ENCODE assay signal across 8 cellular contexts in the genomic region with DNA sequence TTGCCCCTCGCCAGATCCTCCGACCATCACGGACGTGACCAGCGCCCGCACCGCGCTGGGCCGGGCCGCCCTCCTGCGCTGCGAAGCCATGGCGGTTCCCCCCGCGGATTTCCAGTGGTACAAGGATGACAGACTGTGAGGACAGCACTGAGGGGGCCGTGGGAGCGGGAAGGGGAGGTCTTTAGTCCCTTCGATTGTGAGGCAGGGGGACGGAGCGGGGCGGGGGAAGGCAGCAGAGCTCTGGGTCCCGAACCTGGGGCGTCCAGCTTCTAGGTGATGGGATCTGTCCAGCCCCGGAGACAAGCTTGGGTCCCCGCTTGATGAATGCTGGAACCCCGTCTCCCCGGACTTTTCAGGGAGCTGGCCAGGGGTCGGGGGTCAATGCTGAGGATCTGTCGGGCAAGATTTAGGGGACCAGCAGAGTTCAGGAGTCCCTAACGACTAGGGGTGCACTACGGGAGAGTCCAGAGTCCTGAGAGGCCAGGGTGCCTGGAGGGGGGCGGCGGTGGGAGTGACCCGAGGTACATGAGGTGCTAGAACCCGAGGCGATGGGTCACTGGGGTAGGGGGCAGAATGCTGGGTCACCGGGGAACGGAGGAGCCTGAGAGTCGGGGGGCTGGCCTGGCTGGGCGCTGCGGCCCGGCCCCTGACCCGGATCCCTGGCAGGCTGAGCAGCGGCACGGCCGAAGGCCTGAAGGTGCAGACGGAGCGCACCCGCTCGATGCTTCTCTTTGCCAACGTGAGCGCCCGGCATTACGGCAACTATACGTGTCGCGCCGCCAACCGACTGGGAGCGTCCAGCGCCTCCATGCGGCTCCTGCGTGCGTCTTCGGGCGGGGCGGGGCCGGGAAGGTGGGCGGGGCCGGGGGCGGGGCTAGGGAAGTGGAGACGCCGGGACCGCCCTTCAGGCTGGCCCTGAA.
A peak's percentile ranks its signal among the peaks of the same experiment; 100 is the strongest.
DNase-seq lines count a peak whose midpoint lies in the region; ATAC-seq lines count a peak whose summit lies in the region.

No MANE protein-coding gene starts in this region.

- H3K27me3 ChIP-seq in iPS-15b (ENCODE audit: control insufficient read depth, insufficient read depth, low read length), result peaks cover 11% of the 10 kb centered on the region

- H3K4me3 ChIP-seq in iPS-15b (ENCODE audit: low read depth, low read length), result peak overlapping the region; percentile 64

- H3K4me1 ChIP-seq in iPS-15b (ENCODE audit: control insufficient read depth, insufficient read depth, low read length), result no peaks in the 10 kb centered on the region

- ATAC-seq in GM21619 (IDR thresholded peaks at IDR 0.05; ENCODE audit: unreplicated experiment) (no peak), GM19452 (IDR thresholded peaks at IDR 0.05; ENCODE audit: unreplicated experiment) (no peak)

- no peaks in the 10 kb centered on the region for H3K9me3 ChIP-seq in iPS-15b (ENCODE audit: control insufficient read depth, insufficient read depth, low read length)

- peaks cover 14% of the 10 kb centered on the region for H3K36me3 ChIP-seq in iPS-15b (ENCODE audit: control insufficient read depth, insufficient read depth, low read length)

- DNase-seq in CMK (ENCODE audit: low read depth) (peak; percentile 30), NCI-H82 (lab: John Stamatoyannopoulos, UW) (peak; percentile 74), SKM-1 treated with dmso at 0.1 percent for 144 hours (lab: John Stamatoyannopoulos, UW; ENCODE audit: unreplicated experiment) (no peak)
- DNase-seq in activated naive CD4-positive, alpha-beta T cell treated with Interleukin-2 at 50 U/mL for 16 hours, result peak; percentile 42
- peak in 2 of 3 experiments; percentile 31 to 62 for DNase-seq in stimulated activated CD4-positive, alpha-beta T cell treated with anti-CD3 and anti-CD28 coated beads, TNF-alpha, amount 100 ng/mL, for 24 hours (ENCODE audit: low read depth in 3 of 3)

- H3K9ac ChIP-seq in iPS-15b (ENCODE audit: low read depth, low read length), result peak overlapping the region; percentile 54
